9 cellular contexts compared by ENCODE assay signal in the genomic region with DNA sequence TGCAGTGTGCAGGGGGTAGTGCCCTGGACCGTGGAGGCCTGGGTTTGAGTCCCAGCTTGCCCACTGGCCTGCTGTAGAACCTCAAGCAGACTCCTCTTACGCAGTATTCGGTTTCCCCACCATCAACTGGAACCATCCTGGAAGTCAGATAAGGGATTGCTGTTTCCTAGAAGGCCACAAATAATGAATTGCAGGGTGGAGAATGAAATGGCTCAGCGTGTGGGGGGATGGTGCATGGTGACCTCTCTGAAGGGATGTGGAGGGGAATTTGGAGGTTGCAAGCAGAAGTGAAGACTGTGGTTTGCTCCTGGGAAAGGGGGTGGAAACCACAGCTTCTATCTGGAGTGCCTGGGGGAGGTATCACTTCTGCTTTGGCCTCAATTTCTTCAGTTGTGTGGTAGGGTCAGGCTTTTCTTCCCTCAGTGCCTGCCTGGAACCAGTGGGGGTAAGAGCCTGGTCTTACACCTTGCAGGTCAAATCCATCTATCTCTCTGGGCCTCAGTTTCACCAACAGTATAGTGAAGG. TPM values are rescaled to one million over a fixed set of nuclear protein-coding genes. Genes with fewer than 3 reads are reported as not detected.
DNase-seq lines count a peak whose midpoint lies in the region; ATAC-seq lines count a peak whose summit lies in the region.
"Had no signal": no experiment of that assay in that cellular context is flagged by ENCODE, and none has a peak within 500 bp of the region (broad histone marks: within the 10 kb centered on the region; RNA-seq: fewer than 3 reads in every experiment).

No MANE protein-coding gene starts in this region.

- no peaks in the 10 kb centered on the region for H3K9me3 ChIP-seq in Karpas-422 (ENCODE audit: low read length)

- peak overlapping the region; percentile 41 for H3K4me2 ChIP-seq in Karpas-422 (ENCODE audit: low read depth, low read length, poor library complexity, severe bottlenecking)

- H3K36me3 Mint-ChIP-seq in central memory CD8-positive, alpha-beta T cell (ENCODE audit: insufficient read depth), result peaks cover 12% of the 10 kb centered on the region

- H3K4me1 Mint-ChIP-seq in central memory CD8-positive, alpha-beta T cell, result peaks cover 71% of the 10 kb centered on the region

- H3K27ac ChIP-seq in Karpas-422 (ENCODE audit: low read length), result no peak overlapping the region
- H3K27ac ChIP-seq: SK-N-MC had no signal

- no peaks in the 10 kb centered on the region for H4K20me1 ChIP-seq in Karpas-422 (ENCODE audit: insufficient read depth, low read depth, low read length)

- DNase-seq in Karpas-422 (peak; percentile 68), DMS79 (lab: John Stamatoyannopoulos, UW) (no peak), DMS53 treated with DMSO at 0.1 percent for 48 hours (lab: John Stamatoyannopoulos, UW; ENCODE audit: unreplicated experiment) (no peak), foreskin melanocyte (no peak)
- DNase-seq in central memory CD8-positive, alpha-beta T cell (ENCODE audit: low spot score in 2 of 2), result no peak
- no peak for DNase-seq in stimulated activated CD4-positive, alpha-beta T cell treated with anti-CD3 and anti-CD28 coated beads, Interleukin-2, amount 100 ng/mL, for 48 hours

- H3K9ac ChIP-seq in Karpas-422 (ENCODE audit: low read length), result 0 out of 2 replicates have a peak overlapping the region, but pooled peaks have one; percentile 22

- H3K4me1 ChIP-seq in Karpas-422 (ENCODE audit: low read length), result peaks cover 49% of the 10 kb centered on the region

- no peaks in the 10 kb centered on the region for H3K9me3 Mint-ChIP-seq in central memory CD8-positive, alpha-beta T cell

- peak overlapping the region; percentile 28; the same call in 1 of the 2 replicates for H3K4me3 ChIP-seq in Karpas-422 (ENCODE audit: low read length)
- H3K4me3 ChIP-seq: SK-N-MC had no signal

- H3K27me3 ChIP-seq in Karpas-422 (ENCODE audit: low read length), result no peaks in the 10 kb centered on the region

- peak; percentile 60 for ATAC-seq in GM18519 (IDR thresholded peaks at IDR 0.05; ENCODE audit: low FRiP score, unreplicated experiment)
- ATAC-seq in GM21737 (IDR thresholded peaks at IDR 0.05; ENCODE audit: unreplicated experiment), result peak; percentile 77
- peak; percentile 45 for ATAC-seq in central memory CD8-positive, alpha-beta T cell (replicated peaks; ENCODE audit: extremely low read depth, poor library complexity, severe bottlenecking)

- H3K36me3 ChIP-seq in Karpas-422 (ENCODE audit: insufficient read depth, low read length), result no peaks in the 10 kb centered on the region

- H3K4me3 Mint-ChIP-seq in central memory CD8-positive, alpha-beta T cell, result peak overlapping the region; percentile 92

- H3K27ac Mint-ChIP-seq in central memory CD8-positive, alpha-beta T cell (ENCODE audit: low read depth), result peak overlapping the region; percentile 93

- no peaks in the 10 kb centered on the region for H3K79me2 ChIP-seq in Karpas-422 (ENCODE audit: low read length)

- no peaks in the 10 kb centered on the region for H3K9me2 ChIP-seq in Karpas-422 (replicated peaks; ENCODE audit: insufficient read depth, low read length)

- H2AFZ ChIP-seq in Karpas-422 (ENCODE audit: low read length), result no peak overlapping the region

- no peaks in the 10 kb centered on the region for H3K27me3 Mint-ChIP-seq in central memory CD8-positive, alpha-beta T cell

RNA-seq across cellular contexts. Expression of gene ADGRG5, which starts 1.7 kb away (rescaled TPM):
- total RNA-seq in Karpas-422 (2014; rRNA removed; shearing (Covaris generic); ENCODE audit: low replicate concordance), result 2.9 and 3.0 TPM in 2 replicates

RNA-seq across cellular contexts. Expression of gene CCDC102A, which starts 7.8 kb away (rescaled TPM):
- total RNA-seq in Karpas-422 (2014; rRNA removed; shearing (Covaris generic); ENCODE audit: low replicate concordance), result 5.9 and 25.7 TPM in 2 replicates

RNA-seq across cellular contexts. Expression of gene DOK4, which starts 57.9 kb away (rescaled TPM):
- 3.2 and 3.4 TPM in 2 replicates for total RNA-seq in Karpas-422 (2014; rRNA removed; shearing (Covaris generic); ENCODE audit: low replicate concordance)
